ENCODE assay signal across 12 cellular contexts in genomic region chr16:23847938-23848337, GRCh38. TPM values are rescaled to one million over a fixed set of nuclear protein-coding genes. Genes with fewer than 3 reads are reported as not detected.
A peak's percentile ranks its signal among the peaks of the same experiment; 100 is the strongest.
DNase-seq lines count a peak whose midpoint lies in the region; ATAC-seq and TF ChIP-seq lines count a peak whose summit lies in the region.
"Had no signal": no experiment of that assay in that cellular context is flagged by ENCODE, and none has a peak within 500 bp of the region (broad histone marks: within the 10 kb centered on the region; RNA-seq: fewer than 3 reads in every experiment).

No MANE protein-coding gene starts in this region.

- intact Hi-C loops in aorta (cut with DNase I) = no loop called here

- H3F3A ChIP-seq in DOHH2 (ENCODE audit: control insufficient read depth, insufficient read depth) = peaks cover 7% of the 10 kb centered on the region

- 69 to 71% methylated on average over 4 of the region's 4 CpGs for WGBS in aorta, 2 donors

- H4K20me1 ChIP-seq in DOHH2 (ENCODE audit: control insufficient read depth, insufficient read depth, low read depth, low read length) = no peaks in the 10 kb centered on the region

- H3K27me3 ChIP-seq in DOHH2 (ENCODE audit: control insufficient read depth, low read length) = no peaks in the 10 kb centered on the region
- no peaks in the 10 kb centered on the region for H3K27me3 ChIP-seq in aorta (ENCODE audit: control insufficient read depth in 1 of 2, insufficient read depth in 2 of 2, low read length in 1 of 2)
- H3K27me3 ChIP-seq: tibial artery had no signal

- H3K79me2 ChIP-seq in DOHH2 (ENCODE audit: control insufficient read depth, low read length) = no peaks in the 10 kb centered on the region

- no peaks in the 10 kb centered on the region for H3K9me2 ChIP-seq in DOHH2 (replicated peaks; ENCODE audit: control insufficient read depth, low read length)

- no peak overlapping the region for H3K4me3 ChIP-seq in DOHH2 (ENCODE audit: low read length)
- H3K4me3 ChIP-seq in aorta (ENCODE audit: low read length in 2 of 2) = no peak overlapping the region
- H3K4me3 ChIP-seq: tibial artery had no signal

- H3K4me1 ChIP-seq in DOHH2 (ENCODE audit: control insufficient read depth, low read length) (peaks cover 47% of the 10 kb centered on the region), aorta (ENCODE audit: control insufficient read depth in 1 of 2, insufficient read depth in 2 of 2, low read length in 2 of 2) (no peaks in the 10 kb centered on the region)
- H3K4me1 ChIP-seq: tibial artery had no signal

- no peak for TF ChIP-seq CTCF in DOHH2 (IDR thresholded peaks at IDR 0.05; ENCODE audit: low read depth, low read length, poor library complexity, severe bottlenecking)

- ATAC-seq in aorta (ENCODE audit: low FRiP score) = no peak
- ATAC-seq in GM19035 (IDR thresholded peaks at IDR 0.05; ENCODE audit: unreplicated experiment) = no peak

- H3K27ac ChIP-seq in DOHH2 (ENCODE audit: low read depth, low read length) (no peak overlapping the region), aorta (ENCODE audit: low read depth in 1 of 2, low read length in 2 of 2) (no peak overlapping the region)
- H3K27ac ChIP-seq: tibial artery had no signal

- H3K36me3 ChIP-seq in DOHH2 (ENCODE audit: control insufficient read depth, low read length) (0 out of 2 replicates have a peak, but pooled peaks cover 4% of the 10 kb centered on the region), aorta (ENCODE audit: control insufficient read depth in 1 of 2, insufficient read depth in 2 of 2, low read length in 1 of 2) (no peaks in the 10 kb centered on the region)
- H3K36me3 ChIP-seq: tibial artery had no signal

- H3K4me2 ChIP-seq in DOHH2 (ENCODE audit: low read length) = 0 out of 2 replicates have a peak overlapping the region, but pooled peaks have one; percentile 4

- peaks cover 5% of the 10 kb centered on the region; the same call in 1 of the 2 replicates for H3K9me3 ChIP-seq in DOHH2 (ENCODE audit: control insufficient read depth, insufficient read depth, low read length)
- no peaks in the 10 kb centered on the region for H3K9me3 ChIP-seq in aorta (ENCODE audit: control insufficient read depth, low read length)

- DNase-seq in OCI-M1 (lab: John Stamatoyannopoulos, UW) (peak; percentile 22), aorta (no peak), DMS114 treated with DMSO at 0.1 percent for 48 hours (lab: John Stamatoyannopoulos, UW; ENCODE audit: unreplicated experiment) (no peak), DMS 273 (lab: John Stamatoyannopoulos, UW; ENCODE audit: unreplicated experiment) (no peak)
- DNase-seq in activated naive CD4-positive, alpha-beta T cell treated with Interleukin-2 at 50 U/mL for 16 hours = peak; percentile 55
- peak; percentile 16 to 34 for DNase-seq in stimulated activated CD4-positive, alpha-beta T cell treated with anti-CD3 and anti-CD28 coated beads, Interleukin-1b, Interleukin-23, amount 100 ng/mL, for 4 hours (ENCODE audit: low read depth in 2 of 2)
- DNase-seq: dermis blood vessel endothelial cell, H7, NCI-H1694, tibial artery had no signal

RNA-seq across cellular contexts. Expression of gene PRKCB, which starts 12.2 kb away (rescaled TPM):
- 10 to 100 TPM in 1 of 2 donors, 1 to 10 TPM in 1; 6.3 to 16.7 TPM for total RNA-seq in aorta
- 1 to 10 TPM in 1 of 2 donors, under 1 TPM in 1; 0.28 to 4.5 TPM for polyA plus RNA-seq in aorta
- total RNA-seq: dermis blood vessel endothelial cell had no signal

Comparison
In these comparisons a context has a peak if more than half of its experiments do, and no peak if none do; other contexts are left out.
1. DNase-seq: peak in OCI-M1 (single experiment), activated naive CD4-positive, alpha-beta T cell treated with Interleukin-2 at 50 U/mL for 16 hours (single experiment) and stimulated activated CD4-positive, alpha-beta T cell treated with anti-CD3 and anti-CD28 coated beads, Interleukin-1b, Interleukin-23, amount 100 ng/mL, for 4 hours (2 of 2); none in aorta (0 of 2), DMS114 treated with DMSO at 0.1 percent for 48 hours (single experiment) and DMS 273 (single experiment).